ENCODE assay signal across 9 cellular contexts in the genomic region with DNA sequence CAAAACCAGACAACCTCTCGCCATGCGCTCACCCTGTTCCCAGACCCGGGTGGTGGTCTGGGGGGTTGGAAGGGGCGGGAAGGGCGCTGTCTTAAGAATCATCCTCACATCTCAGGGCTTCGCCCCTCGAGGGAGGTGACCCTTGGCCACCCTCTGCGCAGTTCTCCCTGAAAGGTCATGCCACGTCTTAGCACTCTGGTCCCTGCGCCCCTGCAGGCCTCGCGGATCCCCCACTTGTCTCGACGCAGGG. TPM values are rescaled to one million over a fixed set of nuclear protein-coding genes. Genes with fewer than 3 reads are reported as not detected.
A peak's percentile ranks its signal among the peaks of the same experiment; 100 is the strongest.
DNase-seq lines count a peak whose midpoint lies in the region; ATAC-seq and TF ChIP-seq lines count a peak whose summit lies in the region.
"Had no signal": no experiment of that assay in that cellular context is flagged by ENCODE, and none has a peak within 500 bp of the region (broad histone marks: within the 10 kb centered on the region; RNA-seq: fewer than 3 reads in every experiment).

No MANE protein-coding gene starts in this region.

- H3K9me3 ChIP-seq in MM.1S (replicated peaks; ENCODE audit: insufficient read depth, low read length) (no peaks in the 10 kb centered on the region), ectodermal cell (ENCODE audit: control insufficient read depth, low read length) (no peaks in the 10 kb centered on the region), HAP-1 (no peaks in the 10 kb centered on the region)

- no peaks in the 10 kb centered on the region for H3F3A ChIP-seq in MM.1S (ENCODE audit: insufficient read depth, low read length)

- CTCF ChIA-PET in BJ (lab: Yijun Ruan, JAX), result interaction anchor here (0.7 to 1.2 kb wide), 2 partner anchors 75 to 323 kb away, joined by 3 read pairs; no protein-coding TSS in a partner anchor

- H3K36me3 Mint-ChIP-seq in natural killer cell treated with Interleukin-12 subunit alpha and Interleukin-12 subunit beta and Interleukin-15 and Interleukin-18, amount 100 ng/mL, for 72 hours, result no peaks in the 10 kb centered on the region

- WGBS in ectodermal cell, 2 experiments, result 5 to 8% methylated on average over 14 of the region's 14 CpGs

- H3K27me3 Mint-ChIP-seq in natural killer cell treated with Interleukin-12 subunit alpha and Interleukin-12 subunit beta and Interleukin-15 and Interleukin-18, amount 100 ng/mL, for 72 hours, result peaks cover 2 to 12% of the 10 kb centered on the region in 2 donors

- peaks cover 13 to 18% of the 10 kb centered on the region in 2 donors for H3K4me1 Mint-ChIP-seq in natural killer cell treated with Interleukin-12 subunit alpha and Interleukin-12 subunit beta and Interleukin-15 and Interleukin-18, amount 100 ng/mL, for 72 hours (ENCODE audit: low read depth in 2 of 2)

- H3K36me3 ChIP-seq in BJ (ENCODE audit: control insufficient read depth, insufficient read depth, low read length) (no peaks in the 10 kb centered on the region), MM.1S (replicated peaks; ENCODE audit: insufficient read depth, low read length) (no peaks in the 10 kb centered on the region), ectodermal cell (ENCODE audit: control insufficient read depth, insufficient read depth, low read length) (no peaks in the 10 kb centered on the region), HAP-1 (replicated peaks) (no peaks in the 10 kb centered on the region)

- TF ChIP-seq CTCF in BJ (IDR thresholded peaks at IDR 0.05; ENCODE audit: insufficient read depth, low read depth, low read length) (no peak), MM.1S (IDR thresholded peaks at IDR 0.05; ENCODE audit: low read length) (no peak)

- no peak overlapping the region for H3K9ac ChIP-seq in MM.1S (ENCODE audit: low read length)

- H3K79me2 ChIP-seq in MM.1S (ENCODE audit: low read length), result no peaks in the 10 kb centered on the region

- ATAC-seq in natural killer cell treated with Interleukin-12 subunit alpha and Interleukin-12 subunit beta and Interleukin-15 and Interleukin-18, amount 100 ng/mL, for 72 hours, result no peak
- ATAC-seq in HG02623 (IDR thresholded peaks at IDR 0.05; ENCODE audit: unreplicated experiment), result no peak

- H3K9me2 ChIP-seq in MM.1S (replicated peaks; ENCODE audit: insufficient read depth, low read length), result no peaks in the 10 kb centered on the region

- H3K4me1 ChIP-seq in MM.1S (ENCODE audit: low read length) (peaks cover 3% of the 10 kb centered on the region; the same call in 1 of the 2 replicates), ectodermal cell (ENCODE audit: control insufficient read depth, insufficient read depth, low read length) (no peaks in the 10 kb centered on the region), HAP-1 (no peaks in the 10 kb centered on the region; the same call in 1 of the 2 replicates)

- H3K9me3 Mint-ChIP-seq in natural killer cell treated with Interleukin-12 subunit alpha and Interleukin-12 subunit beta and Interleukin-15 and Interleukin-18, amount 100 ng/mL, for 72 hours, result no peaks in the 10 kb centered on the region

- H4K20me1 ChIP-seq in MM.1S (ENCODE audit: insufficient read depth, low read length), result no peaks in the 10 kb centered on the region

- H3K27ac Mint-ChIP-seq in natural killer cell treated with Interleukin-12 subunit alpha and Interleukin-12 subunit beta and Interleukin-15 and Interleukin-18, amount 100 ng/mL, for 72 hours, result peak overlapping the region; percentile 71 to 80

- peak overlapping the region; percentile 82 for H3K4me3 Mint-ChIP-seq in natural killer cell treated with Interleukin-12 subunit alpha and Interleukin-12 subunit beta and Interleukin-15 and Interleukin-18, amount 100 ng/mL, for 72 hours

- no peak overlapping the region for H3K27ac ChIP-seq in MM.1S (ENCODE audit: low read length)
- no peak overlapping the region for H3K27ac ChIP-seq in ectodermal cell (ENCODE audit: insufficient read depth, low read depth, low read length, poor library complexity, severe bottlenecking)

- peak overlapping the region; percentile 90; the same call in 1 of the 2 replicates for H3K4me2 ChIP-seq in MM.1S (ENCODE audit: low read depth, low read length)

- H3K4me3 ChIP-seq in BJ (ENCODE audit: low read depth, low read length) (peak overlapping the region; percentile 63), MM.1S (ENCODE audit: low read length) (no peak overlapping the region), ectodermal cell (ENCODE audit: insufficient read depth, low read depth, low read length) (peak overlapping the region; percentile 48), HAP-1 (no peak overlapping the region)

- in situ Hi-C loops in G401 (cut with HindIII; ENCODE audit: low sequenced_read_pairs), result no loop called here
- in situ Hi-C loops in HAP-1 (cut with MboI; ENCODE audit: low sequenced_read_pairs), result no loop called here

- no peaks in the 10 kb centered on the region for H3K27me3 ChIP-seq in BJ (ENCODE audit: control insufficient read depth, insufficient read depth, low read length)
- H3K27me3 ChIP-seq in MM.1S (replicated peaks; ENCODE audit: insufficient read depth, low read length), result no peaks in the 10 kb centered on the region
- H3K27me3 ChIP-seq in ectodermal cell (ENCODE audit: control insufficient read depth, insufficient read depth, low read length, poor library complexity, severe bottlenecking), result peaks cover 34% of the 10 kb centered on the region
- H3K27me3 ChIP-seq in HAP-1 (ENCODE audit: low read depth), result peaks cover 6% of the 10 kb centered on the region; the same call in 1 of the 2 replicates

- no peak overlapping the region for H2AFZ ChIP-seq in MM.1S (ENCODE audit: low read length)

- POLR2A ChIA-PET in BJ (lab: Charles Lee), result no interaction called here

- DNase-seq in BJ (ENCODE audit: low read depth), result no peak
- no peak for DNase-seq in MM.1S
- DNase-seq in natural killer cell treated with Interleukin-12 subunit alpha and Interleukin-12 subunit beta and Interleukin-15 and Interleukin-18, amount 100 ng/mL, for 72 hours (ENCODE audit: low spot score), result no peak
- no peak for DNase-seq in MV-4-11 (lab: John Stamatoyannopoulos, UW)
- DNase-seq in G401 (ENCODE audit: low spot score), result no peak
- no peak for DNase-seq in HAP-1 (ENCODE audit: low spot score in 2 of 2)
- DNase-seq: NCI-H2081 treated with DMSO at 0.1 percent for 48 hours had no signal

RNA-seq across cellular contexts. Expression of a gene that starts 40.6 kb away (rescaled TPM):
- 7.8 and 11.9 TPM in 2 replicates for polyA plus RNA-seq in BJ (2011; rRNA removed)
- 4.5 and 8.0 TPM in 2 replicates for polyA minus RNA-seq in BJ (2011; rRNA and poly(A)+ RNA removed)
- 36.0 TPM for polyA plus RNA-seq in ectodermal cell (2013, experiment 1 of 4)
- polyA plus RNA-seq in ectodermal cell (2013, experiment 2 of 4), result 33.7 TPM
- polyA plus RNA-seq in ectodermal cell (2013, experiment 3 of 4), result 39.6 TPM
- 44.7 TPM for polyA plus RNA-seq in ectodermal cell (2013, experiment 4 of 4)
- total RNA-seq in natural killer cell treated with Interleukin-12 subunit alpha and Interleukin-12 subunit beta and Interleukin-15 and Interleukin-18, amount 100 ng/mL, for 72 hours, result 10 to 100 TPM; 12.9 to 16.2 TPM
- 13.5 and 18.0 TPM in 2 replicates for total RNA-seq in G401 (2014; rRNA removed; shearing (Covaris generic))

Comparison
In these comparisons a context has a peak if more than half of its experiments do, and no peak if none do; other contexts are left out.
1. H3K4me3 ChIP-seq: peak in BJ (single experiment) and ectodermal cell (single experiment); none in MM.1S (single experiment) and HAP-1 (single experiment).